In genomic region chr11:83132191-83132590, GRCh38 we compare ENCODE assay signal across 1 cellular context.
TF ChIP-seq lines count a peak whose summit lies in the region.

No MANE protein-coding gene starts in this region.

TF ChIP-seq in K562, 482 proteins besides CTCF, POLR2A, EP300 and RAD21 (continued from another document):
- TF ChIP-seq, protein P1, sequence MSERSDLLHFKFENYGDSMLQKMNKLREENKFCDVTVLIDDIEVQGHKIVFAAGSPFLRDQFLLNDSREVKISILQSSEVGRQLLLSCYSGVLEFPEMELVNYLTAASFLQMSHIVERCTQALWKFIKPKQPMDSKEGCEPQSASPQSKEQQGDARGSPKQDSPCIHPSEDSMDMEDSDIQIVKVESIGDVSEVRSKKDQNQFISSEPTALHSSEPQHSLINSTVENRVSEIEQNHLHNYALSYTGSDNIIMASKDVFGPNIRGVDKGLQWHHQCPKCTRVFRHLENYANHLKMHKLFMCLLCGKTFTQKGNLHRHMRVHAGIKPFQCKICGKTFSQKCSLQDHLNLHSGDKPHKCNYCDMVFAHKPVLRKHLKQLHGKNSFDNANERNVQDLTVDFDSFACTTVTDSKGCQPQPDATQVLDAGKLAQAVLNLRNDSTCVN (CRISPR knock-in tag; IDR thresholded peaks at IDR 0.05), result no peak
- TF ChIP-seq NCOA2 (IDR thresholded peaks at IDR 0.05; ENCODE audit: partially characterized antibody in 2 of 2) (no peak), TRIM28 (IDR thresholded peaks at IDR 0.05) (no peak)
